8 cellular contexts compared by ENCODE assay signal in the genomic region with DNA sequence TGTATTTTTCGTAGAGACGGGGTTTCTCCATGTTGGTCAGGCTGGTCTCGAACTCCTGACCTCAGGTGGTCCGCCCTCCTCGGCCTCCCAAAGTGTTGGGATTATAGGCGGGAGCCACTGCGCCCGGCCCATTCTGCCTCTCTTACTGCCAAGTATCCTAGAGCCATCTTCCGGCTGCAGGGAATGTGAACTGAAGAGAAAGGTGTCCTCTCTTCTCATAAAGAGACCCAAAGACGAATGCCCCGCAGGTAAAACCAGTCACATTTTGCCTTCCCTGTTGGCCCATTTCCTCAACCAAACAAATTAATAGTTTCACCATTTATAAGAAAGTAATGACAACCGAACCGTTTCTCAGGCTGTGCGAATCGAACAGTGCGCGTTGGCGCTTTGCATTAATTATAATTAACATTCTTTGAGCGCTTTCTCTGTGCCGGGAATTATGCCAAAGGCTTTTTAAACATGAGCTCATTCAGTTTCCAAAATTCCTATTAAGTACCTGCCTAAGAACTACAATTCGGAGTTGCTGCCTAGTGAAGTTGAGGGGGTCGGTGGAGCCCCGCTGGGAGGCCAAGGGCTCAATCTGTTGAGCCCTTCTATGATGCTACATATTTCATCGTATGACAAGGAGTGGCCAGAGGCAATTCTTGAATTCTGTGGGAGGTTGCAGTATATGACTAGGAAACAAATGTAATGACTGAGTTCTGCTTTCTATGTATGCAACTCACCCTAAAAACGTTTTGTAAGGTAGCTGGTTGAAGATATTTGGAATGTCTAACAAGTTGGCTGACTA. TPM values are rescaled to one million over a fixed set of nuclear protein-coding genes. Genes with fewer than 3 reads are reported as not detected.
DNase-seq lines count a peak whose midpoint lies in the region; ATAC-seq, FAIRE-seq and TF ChIP-seq lines count a peak whose summit lies in the region.

No MANE protein-coding gene starts in this region.

- H3K4me2 ChIP-seq in keratinocyte (ENCODE audit: control insufficient read depth, extremely low read depth, insufficient read depth, low read depth, low read length) = peak overlapping the region; percentile 65

- H3K27ac ChIP-seq in HL-60 (replicated peaks) (peak overlapping the region; percentile 95), adrenal gland (peak overlapping the region; percentile 76 to 96 (median 95)), keratinocyte (ENCODE audit: control insufficient read depth, insufficient read depth, low read length) (peak overlapping the region; percentile 87), stomach (peak overlapping the region; percentile 89 to 95 (median 94))

- H3K4me1 ChIP-seq in adrenal gland (replicated peaks in 1 of 2) (peaks cover 15 to 42% of the 10 kb centered on the region in 2 donors), keratinocyte (ENCODE audit: control insufficient read depth, extremely low read depth, insufficient read depth, low read length) (peaks cover 15% of the 10 kb centered on the region), stomach (peaks cover 21 to 50% (median 35%) of the 10 kb centered on the region in 4 donors)

- no peak for TF ChIP-seq CTCF in HL-60 (IDR thresholded peaks at IDR 0.05; ENCODE audit: insufficient read depth, low read length)
- no peak for TF ChIP-seq CTCF in adrenal gland (IDR thresholded peaks at IDR 0.05)
- no peak for TF ChIP-seq CTCF in keratinocyte (optimal IDR thresholded peaks at IDR 0.05 in 1 of 3, IDR thresholded peaks at IDR 0.05 in 1 of 3, conservative IDR thresholded peaks at IDR 0.05 in 1 of 3; ENCODE audit: extremely low read depth in 1 of 3, insufficient read depth in 2 of 3, low read length in 3 of 3)
- TF ChIP-seq CTCF in stomach (IDR thresholded peaks at IDR 0.05) = no peak

- peak in 1 of 2 experiments; percentile 23 for DNase-seq in HL-60 (ENCODE audit: low read depth in 1 of 2, low spot score in 1 of 2)
- DNase-seq in adrenal gland = peak in 2 of 7 donors; percentile 27 to 42
- no peak for DNase-seq in keratinocyte (ENCODE audit: low read depth, low spot score)
- no peak for DNase-seq in stomach
- no peak for DNase-seq in stimulated activated CD4-positive, alpha-beta T cell treated with anti-CD3 and anti-CD28 coated beads, Interleukin-1b, Interleukin-23, amount 100 ng/mL, for 48 hours

- no peak for ATAC-seq in GM18867 (IDR thresholded peaks at IDR 0.05; ENCODE audit: unreplicated experiment)
- no peak for ATAC-seq in GM19328 (IDR thresholded peaks at IDR 0.05; ENCODE audit: unreplicated experiment)
- ATAC-seq in HG02642 (IDR thresholded peaks at IDR 0.05; ENCODE audit: poor library complexity, unreplicated experiment) = no peak

- H4K20me1 ChIP-seq in keratinocyte (ENCODE audit: control insufficient read depth, extremely low read depth, insufficient read depth, low read length) = peaks cover 14% of the 10 kb centered on the region

- intact Hi-C loops in adrenal gland (cut with DNase I) (no loop called here), stomach (cut with DNase I; ENCODE audit: low total_unique reads) (no loop called here)

- peak overlapping the region; percentile 26 for H3K4me3 ChIP-seq in HL-60 (replicated peaks; ENCODE audit: insufficient read depth, low read length)
- H3K4me3 ChIP-seq in adrenal gland = peak overlapping the region in 3 of 4 donors; percentile 14 to 76 (median 21)
- peak overlapping the region; percentile 37 to 68 (median 64) for H3K4me3 ChIP-seq in keratinocyte (ENCODE audit: control insufficient read depth in 2 of 3, extremely low read depth in 1 of 3, insufficient read depth in 2 of 3, low read depth in 1 of 3, low read length in 3 of 3)
- H3K4me3 ChIP-seq in stomach = peak overlapping the region; percentile 57 to 85 (median 66)

- H3K9ac ChIP-seq in keratinocyte (ENCODE audit: control insufficient read depth, extremely low read depth, insufficient read depth, low read length) = peak overlapping the region; percentile 75

- no peak for FAIRE-seq in keratinocyte (lab: Jason Lieb, UNC)

- H3K9me3 ChIP-seq in adrenal gland (replicated peaks in 1 of 3) = no peaks in the 10 kb centered on the region
- H3K9me3 ChIP-seq in keratinocyte (ENCODE audit: control insufficient read depth, low read depth, low read length) = no peaks in the 10 kb centered on the region
- H3K9me3 ChIP-seq in stomach = no peaks in the 10 kb centered on the region

- peak overlapping the region; percentile 72 for H2AFZ ChIP-seq in keratinocyte (ENCODE audit: control insufficient read depth, low read length)

- dilution Hi-C loops in keratinocyte (cut with MboI; ENCODE audit: extremely low pct_ligation_motif_present, low sequenced_read_pairs) = no loop called here

- H3K27me3 ChIP-seq in HL-60 (ENCODE audit: insufficient read depth, poor library complexity, severe bottlenecking) (no peaks in the 10 kb centered on the region), adrenal gland (no peaks in the 10 kb centered on the region), keratinocyte (ENCODE audit: control insufficient read depth, extremely low read depth, insufficient read depth, low read length) (no peaks in the 10 kb centered on the region), stomach (no peaks in the 10 kb centered on the region)

- H3K9me1 ChIP-seq in keratinocyte (ENCODE audit: control insufficient read depth, extremely low read depth, insufficient read depth, low read length) = no peaks in the 10 kb centered on the region

- 44 to 61% (median 57%) methylated on average over 23 to 25 of the region's 25 CpGs for WGBS in adrenal gland, 4 donors
- 42 to 50% (median 46%) methylated on average over 24 to 25 of the region's 25 CpGs for WGBS in stomach, 5 donors

- peaks cover 0 to 33% of the 10 kb centered on the region in 2 donors for H3K36me3 ChIP-seq in adrenal gland (replicated peaks in 1 of 2)
- peaks cover 9 to 25% of the 10 kb centered on the region in 2 experiments for H3K36me3 ChIP-seq in keratinocyte (ENCODE audit: control insufficient read depth in 2 of 2, extremely low read depth in 1 of 2, insufficient read depth in 2 of 2, low read length in 2 of 2)
- peaks cover 19 to 30% (median 25%) of the 10 kb centered on the region in 4 donors for H3K36me3 ChIP-seq in stomach

- TF ChIP-seq POLR2A in adrenal gland (IDR thresholded peaks at IDR 0.05) (no peak), stomach (IDR thresholded peaks at IDR 0.05) (no peak)

- no peak for TF ChIP-seq EP300 in stomach (IDR thresholded peaks at IDR 0.05)

- peaks cover 40% of the 10 kb centered on the region for H3K79me2 ChIP-seq in keratinocyte (ENCODE audit: control insufficient read depth, insufficient read depth, low read length)

RNA-seq across cellular contexts. Expression of gene RPL24, which starts 0.8 kb away (rescaled TPM):
- total RNA-seq in adrenal gland (1,000 to 10,000 TPM in 3 of 8 donors, 100 to 1,000 TPM in 5; 604 to 1,652 (median 938) TPM), stomach (1,000 to 10,000 TPM in 3 of 5 donors, 100 to 1,000 TPM in 2; 461 to 3,349 (median 1,224) TPM)
- polyA plus RNA-seq in adrenal gland (1,000 to 10,000 TPM; 1,228 to 2,705 (median 2,245) TPM), keratinocyte (787 to 1,581 TPM (median 1,426 TPM) in 3 replicates), stomach (1,000 to 10,000 TPM; 2,450 to 3,453 (median 2,754) TPM)
- 1,422 TPM for polyA plus RNA-seq in keratinocyte (2011; ENCODE audit: low read depth)
- 1,729 and 2,267 TPM in 2 replicates for polyA plus RNA-seq in keratinocyte (2011; cell fraction: cytosol; rRNA removed)
- 326 and 477 TPM in 2 replicates for polyA plus RNA-seq in keratinocyte (2011; cell fraction: nucleus; rRNA removed)
- 1,573 and 1,783 TPM in 2 replicates for polyA plus RNA-seq in keratinocyte (2012; ENCODE audit: low replicate concordance)
- polyA minus RNA-seq in keratinocyte = 324 to 419 TPM (median 389 TPM) in 3 replicates
- polyA minus RNA-seq in keratinocyte (2011; cell fraction: cytosol; rRNA and poly(A)+ RNA removed) = 430 TPM
- polyA minus RNA-seq in keratinocyte (2011; cell fraction: nucleus; rRNA and poly(A)+ RNA removed) = 131 and 143 TPM in 2 replicates

RNA-seq across cellular contexts. Expression of gene ZBTB11, which starts 10.4 kb away (rescaled TPM):
- total RNA-seq in adrenal gland (10 to 100 TPM; 10.8 to 20.0 (median 14.2) TPM), stomach (10 to 100 TPM in 4 of 5 donors, 1 to 10 TPM in 1; 6.7 to 31.2 (median 28.3) TPM)
- polyA plus RNA-seq in adrenal gland (10 to 100 TPM in 1 of 3 donors, 1 to 10 TPM in 2; 4.9 to 16.5 (median 6.7) TPM), keratinocyte (10.4 to 19.7 TPM (median 13.8 TPM) in 3 replicates), stomach (1 to 10 TPM; 2.8 to 6.1 (median 4.7) TPM)
- 12.5 TPM for polyA plus RNA-seq in keratinocyte (2011; ENCODE audit: low read depth)
- polyA plus RNA-seq in keratinocyte (2011; cell fraction: cytosol; rRNA removed) = 5.5 and 11.1 TPM in 2 replicates
- 19.6 and 27.3 TPM in 2 replicates for polyA plus RNA-seq in keratinocyte (2011; cell fraction: nucleus; rRNA removed)
- polyA plus RNA-seq in keratinocyte (2012; ENCODE audit: low replicate concordance) = 10.9 and 13.4 TPM in 2 replicates
- polyA minus RNA-seq in keratinocyte = 3.5 to 25.9 TPM (median 12.5 TPM) in 3 replicates
- 17.5 TPM for polyA minus RNA-seq in keratinocyte (2011; cell fraction: cytosol; rRNA and poly(A)+ RNA removed)
- polyA minus RNA-seq in keratinocyte (2011; cell fraction: nucleus; rRNA and poly(A)+ RNA removed) = 28.3 and 40.4 TPM in 2 replicates

RNA-seq across cellular contexts. Expression of gene CEP97, which starts 37.1 kb away (rescaled TPM):
- 10 to 100 TPM in 3 of 8 donors, 1 to 10 TPM in 5; 4.1 to 10.7 (median 8.4) TPM for total RNA-seq in adrenal gland
- polyA plus RNA-seq in adrenal gland = 1 to 10 TPM; 1.2 to 5.9 (median 2.1) TPM
- 1.6 to 3.6 TPM (median 2.6 TPM) in 3 replicates for polyA plus RNA-seq in keratinocyte
- polyA plus RNA-seq in keratinocyte (2011; ENCODE audit: low read depth) = 9.9 TPM
- polyA plus RNA-seq in keratinocyte (2011; cell fraction: cytosol; rRNA removed) = 1.1 and 1.9 TPM in 2 replicates
- polyA plus RNA-seq in keratinocyte (2011; cell fraction: nucleus; rRNA removed) = 5.9 and 6.6 TPM in 2 replicates
- 3.5 and 3.6 TPM in 2 replicates for polyA plus RNA-seq in keratinocyte (2012; ENCODE audit: low replicate concordance)
- polyA minus RNA-seq in keratinocyte = 5.1 to 10.3 TPM (median 5.2 TPM) in 3 replicates
- 3.1 TPM for polyA minus RNA-seq in keratinocyte (2011; cell fraction: cytosol; rRNA and poly(A)+ RNA removed)
- polyA minus RNA-seq in keratinocyte (2011; cell fraction: nucleus; rRNA and poly(A)+ RNA removed) = 7.5 and 10.9 TPM in 2 replicates
- 10 to 100 TPM in 2 of 5 donors, 1 to 10 TPM in 3; 1.4 to 19.6 (median 7.6) TPM for total RNA-seq in stomach
- polyA plus RNA-seq in stomach = 1 to 10 TPM in 1 of 3 donors, under 1 TPM in 2; 0.31 to 1.2 (median 0.98) TPM
